Comparison of ENCODE assay signal across 23 cellular contexts in the genomic region with DNA sequence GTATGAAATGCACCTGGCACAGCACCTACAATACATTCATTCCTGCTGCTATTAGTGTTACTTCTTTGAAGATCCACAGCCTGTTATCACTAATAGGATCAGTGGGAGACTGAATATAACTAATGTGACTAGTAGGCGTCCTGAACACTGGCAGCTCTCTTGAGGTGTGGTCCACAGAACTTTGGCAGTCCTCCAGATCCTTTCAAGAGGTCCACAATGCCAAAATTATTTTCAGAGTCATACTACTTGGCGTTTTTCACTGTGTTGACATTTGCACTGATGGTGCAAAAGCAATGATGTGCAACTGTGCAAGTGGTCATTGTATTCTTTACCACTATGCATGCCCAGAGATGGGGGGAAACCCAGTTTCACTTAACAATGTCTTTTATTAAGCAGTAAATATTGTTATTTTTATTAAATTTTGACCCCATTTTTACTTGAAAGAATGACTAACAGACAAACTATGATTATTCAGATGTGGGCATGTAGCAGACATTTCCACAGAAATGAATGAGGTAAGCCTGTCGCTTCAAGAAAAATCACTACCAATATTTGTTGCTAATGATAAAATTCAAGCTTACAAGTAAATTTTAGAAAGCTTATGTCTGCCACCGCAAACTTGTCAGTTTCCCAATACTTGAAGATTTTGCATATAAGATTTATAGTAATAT. TPM values are rescaled to one million over a fixed set of nuclear protein-coding genes. Genes with fewer than 3 reads are reported as not detected.
DNase-seq lines count a peak whose midpoint lies in the region; ATAC-seq, FAIRE-seq and TF ChIP-seq lines count a peak whose summit lies in the region.
"Had no signal": no experiment of that assay in that cellular context is flagged by ENCODE, and none has a peak within 500 bp of the region (broad histone marks: within the 10 kb centered on the region; RNA-seq: fewer than 3 reads in every experiment).

No MANE protein-coding gene starts in this region.

- no peak for ATAC-seq in GM19463 (IDR thresholded peaks at IDR 0.05; ENCODE audit: unreplicated experiment)
- ATAC-seq: activated naive CD4-positive, alpha-beta T cell treated with anti-CD3 and anti-CD28 coated beads, Interleukin-2, amount 50 U/mL, for 72 hours; activated T-cell treated with anti-CD3 and anti-CD28 coated beads, Interleukin-2, amount 50 U/mL, for 72 hours; stimulated activated effector memory CD8-positive, alpha-beta T cell treated with anti-CD3 and anti-CD28 coated beads, Interleukin-12 subunit alpha, Interleukin-12 subunit beta, amount 100 ng/mL, for 72 hours had no signal

- no peaks in the 10 kb centered on the region for H3K9me1 ChIP-seq in keratinocyte (ENCODE audit: control insufficient read depth, extremely low read depth, insufficient read depth, low read length)

- H4K20me1 ChIP-seq in GM23248 (ENCODE audit: insufficient read depth) (no peaks in the 10 kb centered on the region), fibroblast of lung (ENCODE audit: control insufficient read depth, extremely low read depth, insufficient read depth, low read length) (no peaks in the 10 kb centered on the region), keratinocyte (ENCODE audit: control insufficient read depth, extremely low read depth, insufficient read depth, low read length) (no peaks in the 10 kb centered on the region)

- H3K79me2 ChIP-seq in GM23248 (ENCODE audit: insufficient read depth): no peaks in the 10 kb centered on the region
- H3K79me2 ChIP-seq in fibroblast of lung (ENCODE audit: control insufficient read depth, insufficient read depth, low read length): no peaks in the 10 kb centered on the region
- no peaks in the 10 kb centered on the region for H3K79me2 ChIP-seq in keratinocyte (ENCODE audit: control insufficient read depth, insufficient read depth, low read length)

- in situ Hi-C loops in GM23248 (cut with MboI): no loop called here

- H3K4me2 ChIP-seq in GM23248 (ENCODE audit: unreplicated experiment) (no peak overlapping the region), fibroblast of lung (ENCODE audit: extremely low read depth, insufficient read depth, low read length) (no peak overlapping the region), keratinocyte (ENCODE audit: control insufficient read depth, extremely low read depth, insufficient read depth, low read depth, low read length) (no peak overlapping the region)

- dilution Hi-C loops in keratinocyte (cut with MboI; ENCODE audit: extremely low pct_ligation_motif_present, low sequenced_read_pairs): no loop called here

- peak; percentile 52 for DNase-seq in GM23248
- DNase-seq in NCI-H69 (lab: John Stamatoyannopoulos, UW): peak; percentile 16
- peak; percentile 37 to 52 for DNase-seq in fibroblast of lung (ENCODE audit: low read depth in 2 of 2)
- DNase-seq in keratinocyte (ENCODE audit: low read depth, low spot score): no peak
- DNase-seq in inferior parietal cortex (ENCODE audit: extremely low spot score): no peak
- no peak for DNase-seq in globus pallidus (ENCODE audit: low spot score)
- DNase-seq: activated CD8-positive, alpha-beta memory T cell treated with anti-CD3 and anti-CD28 coated beads for 24 hours; activated T-cell treated with anti-CD3 and anti-CD28 coated beads, Interleukin-2, amount 50 U/mL, for 72 hours; aorta; CD4-positive, alpha-beta T cell; DMS 273 treated with DMSO at 0.1 percent for 48 hours; effector CD4-positive, alpha-beta T cell; HFFc6; KG1; NCI-H748 treated with DMSO at 0.1 percent for 48 hours; OCI-M1; small intestine; stimulated activated CD4-positive, alpha-beta T cell treated with anti-CD3 and anti-CD28 coated beads, Interleukin-2, amount 100 ng/mL, for 24 hours had no signal

- no peak overlapping the region for H3K9ac ChIP-seq in GM23248
- H3K9ac ChIP-seq in fibroblast of lung (ENCODE audit: insufficient read depth, low read length): no peak overlapping the region
- no peak overlapping the region for H3K9ac ChIP-seq in keratinocyte (ENCODE audit: control insufficient read depth, extremely low read depth, insufficient read depth, low read length)

- no peaks in the 10 kb centered on the region for H3F3A ChIP-seq in GM23248 (ENCODE audit: insufficient read depth)

- H3K27ac ChIP-seq in GM23248: no peak overlapping the region
- no peak overlapping the region for H3K27ac ChIP-seq in fibroblast of lung (ENCODE audit: insufficient read depth, low read length)
- H3K27ac ChIP-seq in keratinocyte (ENCODE audit: control insufficient read depth, insufficient read depth, low read length): no peak overlapping the region
- H3K27ac ChIP-seq: neutrophil, suprapubic skin had no signal

- no peaks in the 10 kb centered on the region for H3K9me2 ChIP-seq in GM23248 (ENCODE audit: insufficient read depth)

- 23 to 25% methylated on average over 4 of the region's 4 CpGs for WGBS in GM23248 (ENCODE audit: low coverage in 1 of 2, low lambda C conversion rate in 2 of 2, missing lambda C conversion rate in 2 of 2), 2 experiments

- no peaks in the 10 kb centered on the region for H3K36me3 ChIP-seq in GM23248 (ENCODE audit: low read depth)
- no peaks in the 10 kb centered on the region for H3K36me3 ChIP-seq in fibroblast of lung (ENCODE audit: control insufficient read depth, insufficient read depth, low read length)
- no peaks in the 10 kb centered on the region for H3K36me3 ChIP-seq in keratinocyte (ENCODE audit: control insufficient read depth in 2 of 2, extremely low read depth in 1 of 2, insufficient read depth in 2 of 2, low read length in 2 of 2)
- H3K36me3 ChIP-seq: neutrophil, suprapubic skin had no signal

- FAIRE-seq in keratinocyte (lab: Jason Lieb, UNC): peak; percentile 53
- FAIRE-seq: small intestine had no signal

- H3K4me1 ChIP-seq in GM23248 (ENCODE audit: insufficient read depth): peaks cover 10% of the 10 kb centered on the region; the same call in 1 of the 2 replicates
- no peaks in the 10 kb centered on the region for H3K4me1 ChIP-seq in fibroblast of lung (ENCODE audit: control insufficient read depth, extremely low read depth, insufficient read depth, low read length)
- H3K4me1 ChIP-seq in keratinocyte (ENCODE audit: control insufficient read depth, extremely low read depth, insufficient read depth, low read length): peaks cover 10% of the 10 kb centered on the region

- no peak overlapping the region for H3K4me3 ChIP-seq in GM23248
- no peak overlapping the region for H3K4me3 ChIP-seq in fibroblast of lung (replicated peaks in 1 of 4; ENCODE audit: control extremely low read depth in 1 of 4, insufficient read depth in 1 of 4, low read depth in 3 of 4, low read length in 4 of 4)
- H3K4me3 ChIP-seq in keratinocyte (ENCODE audit: control insufficient read depth in 2 of 3, extremely low read depth in 1 of 3, insufficient read depth in 2 of 3, low read depth in 1 of 3, low read length in 3 of 3): no peak overlapping the region
- H3K4me3 ChIP-seq: suprapubic skin had no signal

- no peaks in the 10 kb centered on the region for H3K27me3 ChIP-seq in GM23248 (replicated peaks; ENCODE audit: insufficient read depth)
- H3K27me3 ChIP-seq in fibroblast of lung (ENCODE audit: control insufficient read depth, insufficient read depth, low read length): no peaks in the 10 kb centered on the region
- no peaks in the 10 kb centered on the region for H3K27me3 ChIP-seq in keratinocyte (ENCODE audit: control insufficient read depth, extremely low read depth, insufficient read depth, low read length)
- H3K27me3 ChIP-seq: neutrophil, suprapubic skin had no signal

- H2AFZ ChIP-seq in GM23248 (no peak overlapping the region), fibroblast of lung (ENCODE audit: low read length) (no peak overlapping the region), keratinocyte (ENCODE audit: control insufficient read depth, low read length) (no peak overlapping the region)

- TF ChIP-seq CTCF in fibroblast of lung (conservative IDR thresholded peaks at IDR 0.05 in 1 of 2, IDR thresholded peaks at IDR 0.05 in 1 of 2; ENCODE audit: low read depth in 1 of 2, low read length in 2 of 2) (no peak), keratinocyte (optimal IDR thresholded peaks at IDR 0.05 in 1 of 3, IDR thresholded peaks at IDR 0.05 in 1 of 3, conservative IDR thresholded peaks at IDR 0.05 in 1 of 3; ENCODE audit: extremely low read depth in 1 of 3, insufficient read depth in 2 of 3, low read length in 3 of 3) (no peak)

- H3K9me3 ChIP-seq in GM23248 (ENCODE audit: low read depth) (no peaks in the 10 kb centered on the region), fibroblast of lung (ENCODE audit: control insufficient read depth, insufficient read depth, low read depth, low read length) (no peaks in the 10 kb centered on the region), keratinocyte (ENCODE audit: control insufficient read depth, low read depth, low read length) (no peaks in the 10 kb centered on the region)
- H3K9me3 ChIP-seq: neutrophil, suprapubic skin had no signal

RNA-seq across cellular contexts. Expression of gene ADRB2, which starts 48.9 kb away (rescaled TPM):
- total RNA-seq in GM23248 (2014; rRNA removed; shearing (Covaris generic)): 0.65 TPM in 1 of 2 replicates, not detected in the other
- 0.09 and 0.19 TPM in 2 replicates for polyA plus RNA-seq in GM23248 (2016; fragmentation: Nextera tagmentation; extraction: Ambion mirVana)
- 1.0 and 4.5 TPM in 2 replicates for total RNA-seq in fibroblast of lung
- polyA plus RNA-seq in fibroblast of lung: 0.60 and 2.9 TPM in 2 replicates
- polyA plus RNA-seq in fibroblast of lung (2012): 0.23 and 1.8 TPM in 2 replicates
- polyA minus RNA-seq in fibroblast of lung (ENCODE audit: low replicate concordance): 5.0 TPM in 1 of 2 replicates, not detected in the other
- polyA plus RNA-seq in keratinocyte: 29.4 to 39.7 TPM (median 36.3 TPM) in 3 replicates
- 5.7 TPM for polyA plus RNA-seq in keratinocyte (2011; ENCODE audit: low read depth)
- polyA plus RNA-seq in keratinocyte (2011; cell fraction: cytosol; rRNA removed): 10.7 and 14.0 TPM in 2 replicates
- 57.7 and 60.8 TPM in 2 replicates for polyA plus RNA-seq in keratinocyte (2011; cell fraction: nucleus; rRNA removed)
- 15.9 and 24.5 TPM in 2 replicates for polyA plus RNA-seq in keratinocyte (2012; ENCODE audit: low replicate concordance)
- polyA minus RNA-seq in keratinocyte: 31.1 to 81.8 TPM (median 79.6 TPM) in 3 replicates
- polyA minus RNA-seq in keratinocyte (2011; cell fraction: cytosol; rRNA and poly(A)+ RNA removed): 30.5 TPM
- polyA minus RNA-seq in keratinocyte (2011; cell fraction: nucleus; rRNA and poly(A)+ RNA removed): 65.9 and 82.1 TPM in 2 replicates

Comparison
In these comparisons a context has a peak if more than half of its experiments do, and no peak if none do; other contexts are left out.
1. DNase-seq: peak in GM23248 (single experiment), NCI-H69 (single experiment) and fibroblast of lung (2 of 2); none in keratinocyte (single experiment), inferior parietal cortex (single experiment) and globus pallidus (single experiment).